Comparison of ENCODE assay signal across 1 cellular context in genomic region chr22:45421349-45422057, GRCh38.
TF ChIP-seq lines count a peak whose summit lies in the region.

No MANE protein-coding gene starts in this region.

TF ChIP-seq in K562, 482 proteins besides CTCF, POLR2A, EP300 and RAD21:
- TF ChIP-seq DACH1 (IDR thresholded peaks at IDR 0.05; ENCODE audit: partially characterized antibody), result peak; percentile 19
- TF ChIP-seq KLF1 (tag; IDR thresholded peaks at IDR 0.05), result no peak
- no peak for TF ChIP-seq NONO (IDR thresholded peaks at IDR 0.05; ENCODE audit: low read depth in 2 of 2, low read length in 1 of 2)
- TF ChIP-seq, protein P1, sequence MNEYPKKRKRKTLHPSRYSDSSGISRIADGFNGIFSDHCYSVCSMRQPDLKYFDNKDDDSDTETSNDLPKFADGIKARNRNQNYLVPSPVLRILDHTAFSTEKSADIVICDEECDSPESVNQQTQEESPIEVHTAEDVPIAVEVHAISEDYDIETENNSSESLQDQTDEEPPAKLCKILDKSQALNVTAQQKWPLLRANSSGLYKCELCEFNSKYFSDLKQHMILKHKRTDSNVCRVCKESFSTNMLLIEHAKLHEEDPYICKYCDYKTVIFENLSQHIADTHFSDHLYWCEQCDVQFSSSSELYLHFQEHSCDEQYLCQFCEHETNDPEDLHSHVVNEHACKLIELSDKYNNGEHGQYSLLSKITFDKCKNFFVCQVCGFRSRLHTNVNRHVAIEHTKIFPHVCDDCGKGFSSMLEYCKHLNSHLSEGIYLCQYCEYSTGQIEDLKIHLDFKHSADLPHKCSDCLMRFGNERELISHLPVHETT (CRISPR knock-in tag; conservative IDR thresholded peaks at IDR 0.05 in 1 of 2, IDR thresholded peaks at IDR 0.05 in 1 of 2), result no peak
